In the genomic region with DNA sequence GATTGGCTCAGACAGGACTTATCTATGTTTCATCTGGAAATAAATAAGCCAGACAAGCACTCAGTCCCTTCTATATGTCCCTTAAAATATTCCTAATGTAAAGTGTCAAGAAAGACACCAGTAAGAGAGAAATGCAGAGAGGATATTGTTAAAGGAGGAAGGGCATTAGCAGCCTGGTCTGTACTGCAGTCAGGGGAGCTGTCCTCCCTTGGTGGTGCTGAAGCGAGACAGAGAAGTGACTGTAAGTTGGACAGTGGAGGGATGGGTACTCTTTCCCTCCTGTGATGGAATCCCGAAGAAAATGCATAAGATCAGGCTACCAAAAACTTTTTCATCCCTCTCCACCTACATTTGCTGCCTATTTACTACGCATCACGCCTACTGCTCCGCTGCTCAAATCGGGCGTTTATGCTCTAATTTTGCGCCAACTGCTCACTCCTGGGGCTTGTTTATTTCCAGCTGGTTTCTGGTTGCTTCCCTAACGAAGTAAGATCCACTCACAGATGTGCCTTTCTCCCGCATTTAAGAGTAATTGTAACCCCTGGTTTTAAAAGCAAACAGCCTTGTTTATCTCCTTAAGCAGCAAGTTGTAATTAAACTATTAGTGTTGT, we compare ENCODE assay signal across 8 cellular contexts. TPM values are rescaled to one million over a fixed set of nuclear protein-coding genes. Genes with fewer than 3 reads are reported as not detected.
DNase-seq lines count a peak whose midpoint lies in the region; ATAC-seq lines count a peak whose summit lies in the region.

No MANE protein-coding gene starts in this region.

- ATAC-seq in left cardiac atrium = peak in 1 of 2 donors; percentile 50

- in situ Hi-C loops in KBM-7 (cut with MboI; ENCODE audit: low pct_unique_long_range_greater_than_20kb, low sequenced_read_pairs) = no loop called here

- intact Hi-C loops in left cardiac atrium (cut with DNase I) (no loop called here), posterior vena cava (cut with DNase I) (no loop called here)

- peak; percentile 47 for DNase-seq in DMS53 (lab: John Stamatoyannopoulos, UW)
- peak; percentile 49 for DNase-seq in KBM-7
- peak; percentile 68 for DNase-seq in activated CD8-positive, alpha-beta memory T cell treated with anti-CD3 and anti-CD28 coated beads, Interleukin-2, amount 50 U/mL, for 48 hours
- peak; percentile 62 for DNase-seq in left cardiac atrium
- DNase-seq in stimulated activated CD4-positive, alpha-beta T cell treated with anti-CD3 and anti-CD28 coated beads, Interleukin-2, amount 100 ng/mL, for 48 hours = peak; percentile 14 to 37
- no peak for DNase-seq in posterior vena cava (ENCODE audit: low spot score)
- DNase-seq in NCI-H748 treated with DMSO at 0.1 percent for 48 hours (lab: John Stamatoyannopoulos, UW) = no peak
- no peak for DNase-seq in stimulated activated naive CD4-positive, alpha-beta T cell treated with Interleukin-2 at 50 U/mL for 16 hours (lab: John Stamatoyannopoulos, UW)

RNA-seq across cellular contexts. Expression of a gene that starts 35.2 kb away (rescaled TPM):
- total RNA-seq in left cardiac atrium (10 to 100 TPM; 12.2 to 16.0 TPM), posterior vena cava (1 to 10 TPM; 6.6 to 9.0 TPM)

Comparison
In these comparisons a context has a peak if more than half of its experiments do, and no peak if none do; other contexts are left out.
1. DNase-seq: peak in DMS53 (single experiment), KBM-7 (single experiment), activated CD8-positive, alpha-beta memory T cell treated with anti-CD3 and anti-CD28 coated beads, Interleukin-2, amount 50 U/mL, for 48 hours (single experiment), left cardiac atrium (single experiment) and stimulated activated CD4-positive, alpha-beta T cell treated with anti-CD3 and anti-CD28 coated beads, Interleukin-2, amount 100 ng/mL, for 48 hours (2 of 2); none in posterior vena cava (single experiment), NCI-H748 treated with DMSO at 0.1 percent for 48 hours (single experiment) and stimulated activated naive CD4-positive, alpha-beta T cell treated with Interleukin-2 at 50 U/mL for 16 hours (single experiment).